In genomic region chr9:25177858-25178257, GRCh38 we compare ENCODE assay signal across 30 cellular contexts.
"Had no signal": no experiment of that assay in that cellular context is flagged by ENCODE, and none has a peak within 500 bp of the region (broad histone marks: within the 10 kb centered on the region; RNA-seq: fewer than 3 reads in every experiment).

No MANE protein-coding gene starts in this region.

- H3K36me3 Mint-ChIP-seq: activated CD4-positive, alpha-beta memory T cell treated with anti-CD3 and anti-CD28 coated beads for 36 hours; activated naive CD4-positive, alpha-beta T cell treated with anti-CD3 and anti-CD28 coated beads, Interleukin-2, amount 10 ng/mL, durations not matched to agents 7 days and 5 days; activated naive CD8-positive, alpha-beta T cell had no signal

- H3K4me1 ChIP-seq: SJCRH30 had no signal

- H3K27me3 Mint-ChIP-seq: activated B cell treated with CpG ODN at 0.5 μM for 24 hours; activated CD4-positive, alpha-beta memory T cell treated with anti-CD3 and anti-CD28 coated beads for 36 hours; activated naive CD4-positive, alpha-beta T cell treated with anti-CD3 and anti-CD28 coated beads, Interleukin-2, amount 10 ng/mL, durations not matched to agents 7 days and 5 days; activated naive CD8-positive, alpha-beta T cell; central memory CD8-positive, alpha-beta T cell had no signal

- H3K27ac Mint-ChIP-seq: activated B cell treated with CpG ODN at 0.5 μM for 24 hours; activated CD4-positive, alpha-beta memory T cell treated with anti-CD3 and anti-CD28 coated beads for 36 hours; activated naive CD4-positive, alpha-beta T cell treated with anti-CD3 and anti-CD28 coated beads, Interleukin-2, amount 10 ng/mL, durations not matched to agents 7 days and 5 days; activated naive CD8-positive, alpha-beta T cell had no signal

- DNase-seq: activated B cell treated with CpG ODN at 0.5 μM for 24 hours; activated CD4-positive, alpha-beta memory T cell treated with anti-CD3 and anti-CD28 coated beads for 36 hours; activated CD4-positive, alpha-beta T cell treated with anti-CD3 and anti-CD28 coated beads for 4 hours; activated CD4-positive, alpha-beta T cell treated with anti-CD3 and anti-CD28 coated beads, Interleukin-2, amount 50 U/mL, for 1 hour; activated CD4-positive, CD25-positive, alpha-beta regulatory T cell treated with anti-CD3 and anti-CD28 coated beads, Interleukin-2, amount 50 U/mL, for 72 hours; activated CD8-positive, alpha-beta memory T cell treated with anti-CD3 and anti-CD28 coated beads, Interleukin-2, amount 50 U/mL, for 4 hours; activated effector memory CD4-positive, alpha-beta T cell treated with Interleukin-2 at 50 U/mL for 16 hours; activated naive CD4-positive, alpha-beta T cell treated with anti-CD3 and anti-CD28 coated beads, Interleukin-2, amount 10 ng/mL, durations not matched to agents 7 days and 5 days; activated T-cell treated with anti-CD3 and anti-CD28 coated beads for 4 hours; activated T-cell treated with anti-CD3 and anti-CD28 coated beads, Interleukin-2, amount 50 U/mL, for 4 hours; amniotic stem cell; brain microvascular endothelial cell; Karpas-422; MG63; MV-4-11; NCI-H1092; NCI-H1436 treated with DMSO at 0.1 percent for 48 hours; NCI-H1694 treated with DMSO at 0.1 percent for 48 hours; NCI-H2029; NCI-H345; NCI-H526 treated with DMSO at 0.1 percent for 48 hours; NCI-H774; SHP77; SJCRH30; T1000 had no signal

- H3K4me3 Mint-ChIP-seq: activated B cell treated with CpG ODN at 0.5 μM for 24 hours; activated CD4-positive, alpha-beta memory T cell treated with anti-CD3 and anti-CD28 coated beads for 36 hours; activated naive CD4-positive, alpha-beta T cell treated with anti-CD3 and anti-CD28 coated beads, Interleukin-2, amount 10 ng/mL, durations not matched to agents 7 days and 5 days; activated naive CD8-positive, alpha-beta T cell; activated T-cell treated with anti-CD3 and anti-CD28 coated beads, Interleukin-2, amount 50 U/mL, for 4 hours; central memory CD8-positive, alpha-beta T cell had no signal

- H3K27me3 ChIP-seq: brain microvascular endothelial cell, cardiac muscle cell, MG63, SJCRH30 had no signal

- H3K36me3 ChIP-seq: brain microvascular endothelial cell, cardiac muscle cell, MG63, SJCRH30 had no signal

- H3K4me3 ChIP-seq: cardiac muscle cell, MG63, SJCRH30, SK-N-MC had no signal

- ATAC-seq: activated T-cell treated with anti-CD3 and anti-CD28 coated beads, Interleukin-2, amount 50 U/mL, for 4 hours; Panc1 had no signal

- H3K9me3 ChIP-seq: MG63, SJCRH30 had no signal

- H3K27ac ChIP-seq: brain microvascular endothelial cell, cardiac muscle cell, SJCRH30, SK-N-MC had no signal

- H3K4me1 Mint-ChIP-seq: activated B cell treated with CpG ODN at 0.5 μM for 24 hours; activated naive CD4-positive, alpha-beta T cell treated with anti-CD3 and anti-CD28 coated beads, Interleukin-2, amount 10 ng/mL, durations not matched to agents 7 days and 5 days; central memory CD8-positive, alpha-beta T cell had no signal
